Comparison of ENCODE assay signal across 1 cellular context in the genomic region with DNA sequence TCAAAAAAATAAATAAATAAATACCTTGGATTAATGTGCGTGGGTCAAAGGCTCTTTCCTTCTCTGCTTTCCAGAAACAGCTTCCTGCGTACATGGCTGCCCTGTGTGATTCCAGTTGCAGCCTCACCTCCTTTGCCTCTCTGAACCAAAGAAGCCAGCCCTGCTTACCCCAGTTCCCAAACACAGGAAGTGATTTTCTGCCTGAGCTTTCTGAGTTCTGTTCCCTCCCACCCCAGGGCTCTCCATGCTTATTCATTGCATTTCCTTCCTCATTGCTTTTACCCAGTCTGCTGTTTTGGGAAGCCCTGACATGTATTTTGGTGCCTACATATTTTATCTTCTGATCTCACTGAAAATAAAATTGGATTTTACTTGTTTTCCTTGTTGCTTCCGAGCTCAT.
TF ChIP-seq lines count a peak whose summit lies in the region.

No MANE protein-coding gene starts in this region.

TF ChIP-seq in GM23338, 12 proteins besides CTCF, POLR2A, EP300 and RAD21 (continued from another document):
- TF ChIP-seq, protein P1, sequence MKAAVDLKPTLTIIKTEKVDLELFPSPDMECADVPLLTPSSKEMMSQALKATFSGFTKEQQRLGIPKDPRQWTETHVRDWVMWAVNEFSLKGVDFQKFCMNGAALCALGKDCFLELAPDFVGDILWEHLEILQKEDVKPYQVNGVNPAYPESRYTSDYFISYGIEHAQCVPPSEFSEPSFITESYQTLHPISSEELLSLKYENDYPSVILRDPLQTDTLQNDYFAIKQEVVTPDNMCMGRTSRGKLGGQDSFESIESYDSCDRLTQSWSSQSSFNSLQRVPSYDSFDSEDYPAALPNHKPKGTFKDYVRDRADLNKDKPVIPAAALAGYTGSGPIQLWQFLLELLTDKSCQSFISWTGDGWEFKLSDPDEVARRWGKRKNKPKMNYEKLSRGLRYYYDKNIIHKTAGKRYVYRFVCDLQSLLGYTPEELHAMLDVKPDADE (IDR thresholded peaks at IDR 0.05) = no peak
- TF ChIP-seq ZNF462 (CRISPR knock-in tag; IDR thresholded peaks at IDR 0.05) (no peak), EZH2phosphoT487 (IDR thresholded peaks at IDR 0.05; ENCODE audit: unreplicated experiment) (no peak), POLR2AphosphoS5 (IDR thresholded peaks at IDR 0.05; ENCODE audit: low read depth) (no peak), EZH2 (IDR thresholded peaks at IDR 0.05; ENCODE audit: low read depth, unreplicated experiment) (no peak), STAT1 (IDR thresholded peaks at IDR 0.05; ENCODE audit: unreplicated experiment) (no peak)
